In the genomic region with DNA sequence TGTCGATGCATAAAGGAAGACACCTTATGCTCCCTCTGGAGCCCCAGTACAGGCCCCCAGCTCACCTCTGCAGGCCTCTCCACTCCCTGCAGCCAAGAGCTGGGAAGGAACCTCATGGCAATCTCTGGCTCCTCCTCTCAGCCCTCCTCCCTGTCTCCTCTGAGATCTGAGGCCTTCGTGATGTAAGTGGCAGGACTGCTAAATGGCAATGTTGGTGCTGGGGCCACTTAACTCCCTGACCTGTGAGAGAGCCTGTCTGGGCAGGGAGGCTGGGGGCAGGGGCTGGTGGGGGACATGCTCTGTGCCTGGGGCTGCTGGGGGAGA, we compare ENCODE assay signal across 16 cellular contexts. TPM values are rescaled to one million over a fixed set of nuclear protein-coding genes. Genes with fewer than 3 reads are reported as not detected.
DNase-seq lines count a peak whose midpoint lies in the region; ATAC-seq and TF ChIP-seq lines count a peak whose summit lies in the region.
"Had no signal": no experiment of that assay in that cellular context is flagged by ENCODE, and none has a peak within 500 bp of the region (broad histone marks: within the 10 kb centered on the region; RNA-seq: fewer than 3 reads in every experiment).

No MANE protein-coding gene starts in this region.

- H3K9me3 ChIP-seq in DND-41 (ENCODE audit: insufficient read depth, low read length, severe bottlenecking) (no peaks in the 10 kb centered on the region), PC-9 (ENCODE audit: insufficient read depth, low read depth) (no peaks in the 10 kb centered on the region), mesenchymal stem cell (ENCODE audit: control insufficient read depth, low read length) (no peaks in the 10 kb centered on the region)
- H3K9me3 ChIP-seq in CD4-positive, alpha-beta T cell (ENCODE audit: control insufficient read depth, low read length): no peaks in the 10 kb centered on the region
- H3K9me3 ChIP-seq: MG63 had no signal

- DNase-seq in DND-41 (no peak), PC-9 (peak in 1 of 2 experiments; percentile 48), mesenchymal stem cell (peak; percentile 12), amniotic stem cell (lab: John Stamatoyannopoulos, UW) (no peak), H7 (no peak)
- DNase-seq in CD4-positive, alpha-beta T cell: no peak
- DNase-seq in activated effector memory CD4-positive, alpha-beta T cell treated with Interleukin-2 at 50 U/mL for 16 hours: no peak
- DNase-seq: C1 segment of cervical spinal cord, COR-L47, DMS153, MG63, NCI-H1105, NCI-H187 had no signal

- no peaks in the 10 kb centered on the region for H3K9me3 Mint-ChIP-seq in dendritic cell treated with granulocyte-macrophage colony-stimulating factor and Interleukin-4, amounts not matched to agents 40 ng/mL and 50 ng/mL, for 4 days
- H3K9me3 Mint-ChIP-seq in CD4-positive, alpha-beta T cell: no peaks in the 10 kb centered on the region

- H3K27ac ChIP-seq in DND-41 (ENCODE audit: low read length) (no peak overlapping the region), PC-9 (no peak overlapping the region), mesenchymal stem cell (ENCODE audit: low read length, poor library complexity, severe bottlenecking) (no peak overlapping the region)
- no peak overlapping the region for H3K27ac ChIP-seq in CD4-positive, alpha-beta T cell (ENCODE audit: low read depth, low read length)
- H3K27ac ChIP-seq: GM23248, KMS-11 had no signal

- H3K36me3 Mint-ChIP-seq in dendritic cell treated with granulocyte-macrophage colony-stimulating factor and Interleukin-4, amounts not matched to agents 40 ng/mL and 50 ng/mL, for 4 days (ENCODE audit: low read depth): no peaks in the 10 kb centered on the region
- H3K36me3 Mint-ChIP-seq in CD4-positive, alpha-beta T cell (ENCODE audit: low read depth): no peaks in the 10 kb centered on the region

- H3K4me1 ChIP-seq in DND-41 (ENCODE audit: insufficient read depth, low read length) (no peaks in the 10 kb centered on the region), PC-9 (replicated peaks; ENCODE audit: insufficient read depth) (peaks cover 49% of the 10 kb centered on the region), mesenchymal stem cell (ENCODE audit: control insufficient read depth, insufficient read depth, low read depth, low read length) (peaks cover 6% of the 10 kb centered on the region)

- H4K8ac ChIP-seq in mesenchymal stem cell (ENCODE audit: low read length): no peak overlapping the region

- H3K4ac ChIP-seq in mesenchymal stem cell (ENCODE audit: low read depth in 1 of 2, low read length in 2 of 2): no peak overlapping the region

- no peak overlapping the region for H3K18ac ChIP-seq in mesenchymal stem cell (ENCODE audit: low read depth in 1 of 2, low read length in 2 of 2)

- H3K14ac ChIP-seq in mesenchymal stem cell (ENCODE audit: low read length in 2 of 2): no peak overlapping the region

- H2BK5ac ChIP-seq in mesenchymal stem cell (ENCODE audit: low read depth, low read length, poor library complexity, severe bottlenecking): no peak overlapping the region

- peaks cover 24% of the 10 kb centered on the region; the same call in 1 of the 2 replicates for H3F3A ChIP-seq in PC-9 (ENCODE audit: insufficient read depth, low read depth)

- H4K91ac ChIP-seq in mesenchymal stem cell (ENCODE audit: low read length): no peak overlapping the region

- POLR2A ChIA-PET in PC-9 (lab: Charles Lee; ENCODE audit: unreplicated experiment): no interaction called here
- POLR2A ChIA-PET in CD4-positive, alpha-beta T cell (lab: Charles Lee): no interaction called here

- no peaks in the 10 kb centered on the region for H3K27me3 Mint-ChIP-seq in dendritic cell treated with granulocyte-macrophage colony-stimulating factor and Interleukin-4, amounts not matched to agents 40 ng/mL and 50 ng/mL, for 4 days
- H3K27me3 Mint-ChIP-seq in CD4-positive, alpha-beta T cell: no peaks in the 10 kb centered on the region

- no peaks in the 10 kb centered on the region for H3K79me1 ChIP-seq in mesenchymal stem cell (replicated peaks; ENCODE audit: low read length, poor library complexity, severe bottlenecking)

- H2BK12ac ChIP-seq in mesenchymal stem cell (ENCODE audit: low read length in 2 of 2): no peak overlapping the region

- CTCF ChIA-PET in PC-9 (lab: Charles Lee): interaction anchor here (0.6 to 1.3 kb wide), 3 partner anchors 25 to 517 kb away, joined by 3 to 4 read pairs (median 4); no protein-coding TSS in a partner anchor
- CTCF ChIA-PET in CD4-positive, alpha-beta T cell (lab: Charles Lee): interaction anchor here (1.3 kb wide), 1 partner anchor 37 kb away, joined by 3 read pairs; the partner anchor contains the start of gene RBM28

- no peak overlapping the region for H3K4me3 Mint-ChIP-seq in dendritic cell treated with granulocyte-macrophage colony-stimulating factor and Interleukin-4, amounts not matched to agents 40 ng/mL and 50 ng/mL, for 4 days
- no peak overlapping the region for H3K4me3 Mint-ChIP-seq in CD4-positive, alpha-beta T cell

- H2AFZ ChIP-seq in DND-41 (ENCODE audit: low read depth, low read length) (no peak overlapping the region), PC-9 (no peak overlapping the region), mesenchymal stem cell (ENCODE audit: low read depth, low read length) (no peak overlapping the region)
- H2AFZ ChIP-seq: GM23248 had no signal

- H3K27ac Mint-ChIP-seq in dendritic cell treated with granulocyte-macrophage colony-stimulating factor and Interleukin-4, amounts not matched to agents 40 ng/mL and 50 ng/mL, for 4 days: peak overlapping the region; percentile 52
- no peak overlapping the region for H3K27ac Mint-ChIP-seq in CD4-positive, alpha-beta T cell

- H3K4me2 ChIP-seq in DND-41 (ENCODE audit: insufficient read depth, low read length) (no peak overlapping the region), PC-9 (peak overlapping the region; percentile 36), mesenchymal stem cell (ENCODE audit: low read length, poor library complexity, severe bottlenecking) (no peak overlapping the region)
- H3K4me2 ChIP-seq: KMS-11 had no signal

- H2AK5ac ChIP-seq in mesenchymal stem cell (ENCODE audit: low read length, severe bottlenecking): no peak overlapping the region

- H4K20me1 ChIP-seq in DND-41 (ENCODE audit: insufficient read depth, low read length) (no peaks in the 10 kb centered on the region), PC-9 (ENCODE audit: insufficient read depth) (no peaks in the 10 kb centered on the region)

- H3K36me3 ChIP-seq in DND-41 (ENCODE audit: insufficient read depth, low read length): no peaks in the 10 kb centered on the region
- H3K36me3 ChIP-seq in PC-9 (ENCODE audit: low read depth): no peaks in the 10 kb centered on the region
- H3K36me3 ChIP-seq in mesenchymal stem cell (ENCODE audit: control insufficient read depth in 1 of 2, insufficient read depth in 2 of 2, low read depth in 1 of 2, low read length in 2 of 2): no peaks in the 10 kb centered on the region
- no peaks in the 10 kb centered on the region for H3K36me3 ChIP-seq in H7 (replicated peaks; ENCODE audit: control insufficient read depth, insufficient read depth, low read length)
- H3K36me3 ChIP-seq: MG63 had no signal

- H3K9ac ChIP-seq in DND-41 (ENCODE audit: low read depth, low read length): no peak overlapping the region
- no peak overlapping the region for H3K9ac ChIP-seq in mesenchymal stem cell (ENCODE audit: low read length)
- H3K9ac ChIP-seq: GM23248, KMS-11 had no signal

- TF ChIP-seq CTCF in DND-41 (IDR thresholded peaks at IDR 0.05; ENCODE audit: borderline replicate concordance, extremely low read depth, low read length, poor library complexity, severe bottlenecking) (no peak), PC-9 (conservative IDR thresholded peaks at IDR 0.05) (no peak)
- no peak for TF ChIP-seq CTCF in CD4-positive, alpha-beta T cell (IDR thresholded peaks at IDR 0.05)

- H3K27me3 ChIP-seq in DND-41 (ENCODE audit: insufficient read depth, low read length, poor library complexity) (peaks cover 5% of the 10 kb centered on the region), PC-9 (ENCODE audit: insufficient read depth, low read depth) (no peaks in the 10 kb centered on the region), mesenchymal stem cell (ENCODE audit: control insufficient read depth in 1 of 2, insufficient read depth in 1 of 2, low read length in 2 of 2) (peaks cover 7 to 9% of the 10 kb centered on the region in 2 experiments), H7 (ENCODE audit: control insufficient read depth, insufficient read depth, low read length) (no peaks in the 10 kb centered on the region)
- H3K27me3 ChIP-seq in CD4-positive, alpha-beta T cell (ENCODE audit: control insufficient read depth, insufficient read depth, low read length): no peaks in the 10 kb centered on the region
- H3K27me3 ChIP-seq: MG63 had no signal

- ATAC-seq in DND-41 (ENCODE audit: insufficient read depth, low read depth): peak; percentile 47
- no peak for ATAC-seq in CD4-positive, alpha-beta T cell (ENCODE audit: poor library complexity)

- H3K23ac ChIP-seq in mesenchymal stem cell (ENCODE audit: low read length in 2 of 2): no peak overlapping the region

- H3K4me3 ChIP-seq in DND-41 (ENCODE audit: low read depth in 1 of 2, low read length in 2 of 2): no peak overlapping the region
- H3K4me3 ChIP-seq in PC-9: no peak overlapping the region
- H3K4me3 ChIP-seq in mesenchymal stem cell (ENCODE audit: insufficient read depth in 1 of 2, low read depth in 1 of 2, low read length in 2 of 2): no peak overlapping the region
- no peak overlapping the region for H3K4me3 ChIP-seq in H7 (ENCODE audit: insufficient read depth, low read depth, low read length)
- H3K4me3 ChIP-seq: GM23248, MG63 had no signal

- BruUV-seq in PC-9 (replicated peaks; lab: Mats Ljungman, UMichigan): no TSS peak

- H3K79me2 ChIP-seq in DND-41 (ENCODE audit: insufficient read depth, low read length) (no peaks in the 10 kb centered on the region), PC-9 (ENCODE audit: low read depth) (no peaks in the 10 kb centered on the region)

- H2BK15ac ChIP-seq in mesenchymal stem cell (ENCODE audit: low read depth, poor library complexity, severe bottlenecking): no peak overlapping the region

- 60% methylated on average over 2 of the region's 2 CpGs for WGBS in mesenchymal stem cell

- H3K4me1 Mint-ChIP-seq in dendritic cell treated with granulocyte-macrophage colony-stimulating factor and Interleukin-4, amounts not matched to agents 40 ng/mL and 50 ng/mL, for 4 days (ENCODE audit: low read depth): peaks cover 20% of the 10 kb centered on the region
- no peaks in the 10 kb centered on the region for H3K4me1 Mint-ChIP-seq in CD4-positive, alpha-beta T cell (ENCODE audit: low read depth)

- intact Hi-C loops in PC-9 (cut with micrococcal nuclease; ENCODE audit: unreplicated experiment): no loop called here
- intact Hi-C loops in dendritic cell treated with granulocyte-macrophage colony-stimulating factor and Interleukin-4, amounts not matched to agents 40 ng/mL and 50 ng/mL, for 4 days (cut with micrococcal nuclease): no loop called here
- intact Hi-C loops in CD4-positive, alpha-beta T cell (cut with DNase I, micrococcal nuclease): loop anchor here in 1 of 2 experiments (1.0 to 5.0 kb wide), 2 partner anchors 30 to 722 kb away; no protein-coding TSS in a partner anchor

- H3K9me2 ChIP-seq in PC-9 (ENCODE audit: insufficient read depth): no peaks in the 10 kb centered on the region

- H2BK120ac ChIP-seq in mesenchymal stem cell (ENCODE audit: low read depth, low read length): no peak overlapping the region

RNA-seq across cellular contexts. Expression of gene PRRT4, which starts 19.3 kb away (rescaled TPM):
- 0.26 and 0.70 TPM in 2 replicates for total RNA-seq in PC-9 (2021)
- 0.07 TPM for polyA plus RNA-seq in mesenchymal stem cell (2013, experiment 1 of 2)
- polyA plus RNA-seq in mesenchymal stem cell (2013, experiment 2 of 2): 0.11 TPM
- total RNA-seq in CD4-positive, alpha-beta T cell: under 1 TPM; 0.47 to 0.63 TPM
- 0.14 and 0.67 TPM in 2 replicates for total RNA-seq in H7 (2014; rRNA removed; shearing (Covaris generic))
- total RNA-seq: GM23248 had no signal
- polyA plus RNA-seq: GM23248 had no signal

RNA-seq across cellular contexts. Expression of gene IMPDH1, which starts 29.0 kb away (rescaled TPM):
- total RNA-seq in PC-9 (2021): 119 and 123 TPM in 2 replicates
- polyA plus RNA-seq in mesenchymal stem cell (2013, experiment 1 of 2): 51.2 TPM
- 51.6 TPM for polyA plus RNA-seq in mesenchymal stem cell (2013, experiment 2 of 2)
- 10 to 100 TPM; 26.5 to 27.0 TPM for total RNA-seq in CD4-positive, alpha-beta T cell
- total RNA-seq in H7 (2014; rRNA removed; shearing (Covaris generic)): 27.2 and 45.7 TPM in 2 replicates

RNA-seq across cellular contexts. Expression of gene RBM28, which starts 37.1 kb away (rescaled TPM):
- total RNA-seq in PC-9 (2021): 59.6 and 61.1 TPM in 2 replicates
- polyA plus RNA-seq in mesenchymal stem cell (2013, experiment 1 of 2): 19.5 TPM
- 17.7 TPM for polyA plus RNA-seq in mesenchymal stem cell (2013, experiment 2 of 2)
- 10 to 100 TPM; 10.1 to 10.5 TPM for total RNA-seq in CD4-positive, alpha-beta T cell
- total RNA-seq in H7 (2014; rRNA removed; shearing (Covaris generic)): 24.2 and 29.4 TPM in 2 replicates
